Comparison of ENCODE assay signal across 9 cellular contexts in the genomic region with DNA sequence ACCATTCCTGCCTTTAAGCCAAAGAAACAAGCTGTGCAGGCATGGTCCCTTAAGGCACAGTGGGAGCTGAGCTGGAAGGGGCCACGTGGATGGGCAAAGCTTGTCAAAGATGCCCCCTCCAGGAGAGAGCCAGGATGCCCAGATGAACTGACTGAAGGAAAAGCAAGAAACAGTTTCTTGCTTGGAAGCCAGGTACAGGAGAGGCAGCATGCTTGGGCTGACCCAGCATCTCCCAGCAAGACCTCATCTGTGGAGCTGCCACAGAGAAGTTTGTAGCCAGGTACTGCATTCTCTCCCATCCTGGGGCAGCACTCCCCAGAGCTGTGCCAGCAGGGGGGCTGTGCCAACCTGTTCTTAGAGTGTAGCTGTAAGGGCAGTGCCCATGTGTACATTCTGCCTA. TPM values are rescaled to one million over a fixed set of nuclear protein-coding genes. Genes with fewer than 3 reads are reported as not detected.
A peak's percentile ranks its signal among the peaks of the same experiment; 100 is the strongest.
DNase-seq lines count a peak whose midpoint lies in the region; ATAC-seq and TF ChIP-seq lines count a peak whose summit lies in the region.
"Had no signal": no experiment of that assay in that cellular context is flagged by ENCODE, and none has a peak within 500 bp of the region (broad histone marks: within the 10 kb centered on the region; RNA-seq: fewer than 3 reads in every experiment).

No MANE protein-coding gene starts in this region.

- peak overlapping the region; percentile 99 for H3K27ac ChIP-seq in liver (ENCODE audit: low read depth in 1 of 2, low read length in 2 of 2)
- peak overlapping the region; percentile 95 to 96 for H3K27ac ChIP-seq in testis

- H3K36me3 ChIP-seq in liver (ENCODE audit: control insufficient read depth in 4 of 4, insufficient read depth in 3 of 4, low read depth in 1 of 4, low read length in 3 of 4): peaks cover 8 to 26% (median 19%) of the 10 kb centered on the region in 4 donors
- H3K36me3 ChIP-seq in testis (ENCODE audit: low read depth, missing control alignments): no peaks in the 10 kb centered on the region

- H3K27me3 ChIP-seq in liver (ENCODE audit: control insufficient read depth in 4 of 4, insufficient read depth in 4 of 4, low read length in 3 of 4): no peaks in the 10 kb centered on the region
- no peaks in the 10 kb centered on the region for H3K27me3 ChIP-seq in testis

- TF ChIP-seq POLR2A in testis (IDR thresholded peaks at IDR 0.05): no peak

- H3K4me1 Mint-ChIP-seq in activated CD4-positive, alpha-beta T cell treated with anti-CD3 and anti-CD28 coated beads for 36 hours: peaks cover 41% of the 10 kb centered on the region
- H3K4me1 Mint-ChIP-seq in activated naive CD8-positive, alpha-beta T cell treated with anti-CD3 and anti-CD28 coated beads, Interleukin-2, amount 50 U/mL, for 24 hours: peaks cover 43% of the 10 kb centered on the region

- peaks cover 24% of the 10 kb centered on the region for H3K36me3 Mint-ChIP-seq in activated CD4-positive, alpha-beta T cell treated with anti-CD3 and anti-CD28 coated beads for 36 hours (ENCODE audit: low read depth)
- H3K36me3 Mint-ChIP-seq in activated naive CD8-positive, alpha-beta T cell treated with anti-CD3 and anti-CD28 coated beads, Interleukin-2, amount 50 U/mL, for 24 hours (ENCODE audit: low read depth): peaks cover 16% of the 10 kb centered on the region

- H3K4me3 ChIP-seq in liver (ENCODE audit: low read depth in 1 of 3, low read length in 3 of 3) (peak overlapping the region; percentile 34 to 40 (median 35)), testis (no peak overlapping the region)
- H3K4me3 ChIP-seq: mucosa of descending colon had no signal

- H3K9me3 ChIP-seq in liver (ENCODE audit: control insufficient read depth in 4 of 4, low read length in 3 of 4) (no peaks in the 10 kb centered on the region), testis (no peaks in the 10 kb centered on the region)
- H3K9me3 ChIP-seq: mucosa of descending colon had no signal

- CTCF ChIA-PET in activated CD4-positive, alpha-beta T cell treated with anti-CD3 and anti-CD28 coated beads for 36 hours (lab: Charles Lee): interaction anchor here (0.5 to 3.7 kb wide), 13 partner anchors 18 to 1037 kb away, joined by 3 to 28 read pairs (median 4); a partner anchor contains a TSS

- TF ChIP-seq RAD21 in liver (IDR thresholded peaks at IDR 0.05): no peak

- no peaks in the 10 kb centered on the region for H3K9me3 Mint-ChIP-seq in activated CD4-positive, alpha-beta T cell treated with anti-CD3 and anti-CD28 coated beads for 36 hours (ENCODE audit: low read depth)
- no peaks in the 10 kb centered on the region for H3K9me3 Mint-ChIP-seq in activated naive CD8-positive, alpha-beta T cell treated with anti-CD3 and anti-CD28 coated beads, Interleukin-2, amount 50 U/mL, for 24 hours

- TF ChIP-seq CTCF in liver (IDR thresholded peaks at IDR 0.05; ENCODE audit: low read depth, low read length, missing input control) (no peak), testis (IDR thresholded peaks at IDR 0.05) (no peak)

- peak overlapping the region; percentile 20 to 95 for H3K9ac ChIP-seq in liver (ENCODE audit: low read depth in 1 of 2, low read length in 2 of 2)

- no peak overlapping the region for H3K27ac Mint-ChIP-seq in activated CD4-positive, alpha-beta T cell treated with anti-CD3 and anti-CD28 coated beads for 36 hours
- peak overlapping the region; percentile 100 for H3K27ac Mint-ChIP-seq in activated naive CD8-positive, alpha-beta T cell treated with anti-CD3 and anti-CD28 coated beads, Interleukin-2, amount 50 U/mL, for 24 hours

- DNase-seq in activated CD4-positive, alpha-beta T cell treated with anti-CD3 and anti-CD28 coated beads for 36 hours: no peak
- no peak for DNase-seq in activated CD4-positive, alpha-beta T cell treated with anti-CD3 and anti-CD28 coated beads for 48 hours
- no peak for DNase-seq in activated naive CD8-positive, alpha-beta T cell treated with anti-CD3 and anti-CD28 coated beads, Interleukin-2, amount 50 U/mL, for 24 hours
- DNase-seq in testis: no peak
- no peak for DNase-seq in activated CD4-positive, alpha-beta T cell treated with anti-CD3 and anti-CD28 coated beads for 4 hours

- no peaks in the 10 kb centered on the region for H3K27me3 Mint-ChIP-seq in activated CD4-positive, alpha-beta T cell treated with anti-CD3 and anti-CD28 coated beads for 36 hours
- H3K27me3 Mint-ChIP-seq in activated naive CD8-positive, alpha-beta T cell treated with anti-CD3 and anti-CD28 coated beads, Interleukin-2, amount 50 U/mL, for 24 hours: no peaks in the 10 kb centered on the region

- H3K4me1 ChIP-seq in liver (ENCODE audit: control insufficient read depth in 4 of 4, insufficient read depth in 4 of 4, low read length in 3 of 4): peaks cover 0 to 64% (median 40%) of the 10 kb centered on the region in 4 donors
- H3K4me1 ChIP-seq in testis: peaks cover 26% of the 10 kb centered on the region

- no peak for ATAC-seq in activated CD4-positive, alpha-beta T cell treated with anti-CD3 and anti-CD28 coated beads for 36 hours
- ATAC-seq in activated naive CD8-positive, alpha-beta T cell treated with anti-CD3 and anti-CD28 coated beads, Interleukin-2, amount 50 U/mL, for 24 hours: no peak
- ATAC-seq in HG03097 (IDR thresholded peaks at IDR 0.05; ENCODE audit: low FRiP score, unreplicated experiment): no peak
- ATAC-seq in HG03442 (IDR thresholded peaks at IDR 0.05; ENCODE audit: unreplicated experiment): no peak

- peak overlapping the region; percentile 96 for H3K4me3 Mint-ChIP-seq in activated CD4-positive, alpha-beta T cell treated with anti-CD3 and anti-CD28 coated beads for 36 hours
- peak overlapping the region; percentile 99 for H3K4me3 Mint-ChIP-seq in activated naive CD8-positive, alpha-beta T cell treated with anti-CD3 and anti-CD28 coated beads, Interleukin-2, amount 50 U/mL, for 24 hours

- POLR2A ChIA-PET in activated CD4-positive, alpha-beta T cell treated with anti-CD3 and anti-CD28 coated beads for 36 hours (lab: Charles Lee): interaction anchor here (0.5 kb wide), 1 partner anchor 979 kb away, joined by 3 read pairs; no protein-coding TSS in a partner anchor

- intact Hi-C loops in activated CD4-positive, alpha-beta T cell treated with anti-CD3 and anti-CD28 coated beads for 36 hours (cut with DNase I, micrococcal nuclease): loop anchor here (2.0 kb wide), 2 partner anchors 50 to 576 kb away; a partner anchor contains a TSS
- intact Hi-C loops in testis (cut with DNase I; ENCODE audit: low total_unique reads): no loop called here

- WGBS in liver: 25% methylated on average over 1 of the region's 1 CpG
- 18 to 29% methylated on average over 1 of the region's 1 CpG for WGBS in testis, 2 donors

TF ChIP-seq in liver, 16 proteins besides CTCF, POLR2A, EP300 and RAD21:
- TF ChIP-seq, protein P1, sequence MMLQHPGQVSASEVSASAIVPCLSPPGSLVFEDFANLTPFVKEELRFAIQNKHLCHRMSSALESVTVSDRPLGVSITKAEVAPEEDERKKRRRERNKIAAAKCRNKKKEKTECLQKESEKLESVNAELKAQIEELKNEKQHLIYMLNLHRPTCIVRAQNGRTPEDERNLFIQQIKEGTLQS (IDR thresholded peaks at IDR 0.05): no peak
- TF ChIP-seq FOXA1 (IDR thresholded peaks at IDR 0.05) (peak; percentile 80), HNF4G (IDR thresholded peaks at IDR 0.05) (no peak), YY1 (IDR thresholded peaks at IDR 0.05) (no peak), JUND (IDR thresholded peaks at IDR 0.05) (no peak)

RNA-seq across cellular contexts. Expression of a gene that starts 1.3 kb away (rescaled TPM):
- total RNA-seq in activated CD4-positive, alpha-beta T cell treated with anti-CD3 and anti-CD28 coated beads for 36 hours: 10 to 100 TPM; 50.2 to 58.0 TPM
- total RNA-seq in liver: 10 to 100 TPM; 12.7 to 23.3 TPM
- polyA plus RNA-seq in liver: 10 to 100 TPM; 17.3 to 19.1 TPM
- 10 to 100 TPM; 25.2 to 30.0 TPM for total RNA-seq in testis
- 33.7 TPM for polyA plus RNA-seq in testis (ENCODE audit: insufficient read depth, low read depth, low replicate concordance)

RNA-seq across cellular contexts. Expression of a gene that starts 6.0 kb away (rescaled TPM):
- total RNA-seq in activated CD4-positive, alpha-beta T cell treated with anti-CD3 and anti-CD28 coated beads for 36 hours: 10 to 100 TPM; 29.8 to 34.3 TPM
- 10 to 100 TPM; 27.3 to 62.4 TPM for total RNA-seq in liver
- 100 to 1,000 TPM in 1 of 2 donors, 10 to 100 TPM in 1; 75.8 to 134 TPM for polyA plus RNA-seq in liver
- 100 to 1,000 TPM in 1 of 2 donors, 10 to 100 TPM in 1; 69.9 to 104 TPM for total RNA-seq in testis
- 77.7 TPM for polyA plus RNA-seq in testis (ENCODE audit: insufficient read depth, low read depth, low replicate concordance)

RNA-seq across cellular contexts. Expression of a gene that starts 6.6 kb away (rescaled TPM):
- 1 to 10 TPM in 1 of 2 experiments, under 1 TPM in 1; 0.82 to 1.1 TPM for total RNA-seq in activated CD4-positive, alpha-beta T cell treated with anti-CD3 and anti-CD28 coated beads for 36 hours
- total RNA-seq in liver (100 to 1,000 TPM in 1 of 2 donors, 10 to 100 TPM in 1; 58.6 to 180 TPM), testis (10 to 100 TPM; 13.1 to 14.5 TPM)
- polyA plus RNA-seq in liver (100 to 1,000 TPM; 177 to 236 TPM), testis (ENCODE audit: insufficient read depth, low read depth, low replicate concordance) (13.0 TPM)

RNA-seq across cellular contexts. Expression of a gene that starts 38.8 kb away (rescaled TPM):
- 100 to 1,000 TPM; 125 to 300 TPM for total RNA-seq in activated CD4-positive, alpha-beta T cell treated with anti-CD3 and anti-CD28 coated beads for 36 hours
- total RNA-seq in liver (10 to 100 TPM; 49.8 TPM), testis (100 to 1,000 TPM; 242 to 255 TPM)
- polyA plus RNA-seq in liver (100 to 1,000 TPM; 150 to 224 TPM), testis (ENCODE audit: insufficient read depth, low read depth, low replicate concordance) (397 TPM)

RNA-seq across cellular contexts. Expression of a gene that starts 39.3 kb away (rescaled TPM):
- total RNA-seq in activated CD4-positive, alpha-beta T cell treated with anti-CD3 and anti-CD28 coated beads for 36 hours: 1 to 10 TPM; 6.3 to 6.9 TPM
- under 1 TPM; 0.14 to 0.17 TPM for total RNA-seq in liver
- polyA plus RNA-seq in liver: under 1 TPM; 0.07 to 0.11 TPM
- total RNA-seq in testis: 1 to 10 TPM; 3.7 to 3.9 TPM
- polyA plus RNA-seq in testis (ENCODE audit: insufficient read depth, low read depth, low replicate concordance): 4.0 TPM

Comparison
In these comparisons a context has a peak if more than half of its experiments do, and no peak if none do; other contexts are left out.
1. H3K4me3 ChIP-seq: peak in liver (3 of 3); none in testis (0 of 2).
2. RNA of a gene that starts 6.6 kb away (total RNA-seq): 58.6 to 180 TPM in liver and 13.1 to 14.5 TPM in testis; 0.82 to 1.1 TPM in activated CD4-positive, alpha-beta T cell treated with anti-CD3 and anti-CD28 coated beads for 36 hours; every median in the first group is over 4 times any median in the second.